Comparison of ENCODE assay signal across 1 cellular context in the genomic region with DNA sequence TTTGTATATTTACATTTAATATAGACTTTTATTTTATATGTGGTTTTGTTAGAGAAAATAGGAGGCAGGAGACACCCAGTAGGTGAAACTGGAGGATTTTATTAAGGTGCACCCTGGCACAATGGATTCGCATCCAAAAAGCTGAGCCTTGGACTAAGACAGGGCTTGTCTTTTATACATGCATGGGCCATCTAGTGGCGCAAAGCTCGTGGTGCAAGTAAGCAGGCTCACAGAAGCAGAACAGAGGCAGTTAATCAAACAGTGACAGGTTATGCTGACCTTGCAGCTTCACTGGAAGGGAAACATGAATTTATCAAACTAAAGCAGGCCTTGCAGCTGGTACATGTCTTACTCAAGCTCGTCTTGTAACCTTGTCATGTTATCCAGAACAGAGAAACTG.
TF ChIP-seq lines count a peak whose summit lies in the region.

No MANE protein-coding gene starts in this region.

TF ChIP-seq in K562, 482 proteins besides CTCF, POLR2A, EP300 and RAD21 (continued from another document):
- no peak for TF ChIP-seq ZKSCAN1 (IDR thresholded peaks at IDR 0.05; ENCODE audit: low read depth, low read length)
- TF ChIP-seq HNRNPLL (IDR thresholded peaks at IDR 0.05; ENCODE audit: low read depth, low read length, poor library complexity, severe bottlenecking) = no peak
- TF ChIP-seq GTF2E2 (tag; IDR thresholded peaks at IDR 0.05) = no peak
- TF ChIP-seq MECOM (CRISPR knock-in tag; IDR thresholded peaks at IDR 0.05) = no peak
- no peak for TF ChIP-seq GABPB2 (CRISPR knock-in tag; conservative IDR thresholded peaks at IDR 0.05)
- no peak for TF ChIP-seq HCFC1 (IDR thresholded peaks at IDR 0.05; ENCODE audit: low read depth, low read length)
- TF ChIP-seq C11orf30 (IDR thresholded peaks at IDR 0.05; ENCODE audit: low read depth) = peak; percentile 76
- peak; percentile 62 for TF ChIP-seq MAFG (tag; conservative IDR thresholded peaks at IDR 0.05)
- TF ChIP-seq ETV6 (IDR thresholded peaks at IDR 0.05; ENCODE audit: borderline replicate concordance in 1 of 2, low read depth in 2 of 2, low read length in 1 of 2) = no peak
- TF ChIP-seq ETV6 (CRISPR knock-in tag; IDR thresholded peaks at IDR 0.05; ENCODE audit: borderline replicate concordance) = no peak
- no peak for TF ChIP-seq MYC (IDR thresholded peaks at IDR 0.05; ENCODE audit: low read depth, low read length)
- no peak for TF ChIP-seq MYC (CRISPR knock-in tag; IDR thresholded peaks at IDR 0.05; ENCODE audit: borderline replicate concordance, low read depth)
- peak; percentile 79 for TF ChIP-seq MAFF (IDR thresholded peaks at IDR 0.05; ENCODE audit: low read length)
- TF ChIP-seq, protein P1, sequence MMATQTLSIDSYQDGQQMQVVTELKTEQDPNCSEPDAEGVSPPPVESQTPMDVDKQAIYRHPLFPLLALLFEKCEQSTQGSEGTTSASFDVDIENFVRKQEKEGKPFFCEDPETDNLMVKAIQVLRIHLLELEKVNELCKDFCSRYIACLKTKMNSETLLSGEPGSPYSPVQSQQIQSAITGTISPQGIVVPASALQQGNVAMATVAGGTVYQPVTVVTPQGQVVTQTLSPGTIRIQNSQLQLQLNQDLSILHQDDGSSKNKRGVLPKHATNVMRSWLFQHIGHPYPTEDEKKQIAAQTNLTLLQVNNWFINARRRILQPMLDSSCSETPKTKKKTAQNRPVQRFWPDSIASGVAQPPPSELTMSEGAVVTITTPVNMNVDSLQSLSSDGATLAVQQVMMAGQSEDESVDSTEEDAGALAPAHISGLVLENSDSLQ (IDR thresholded peaks at IDR 0.05) = peak; percentile 83
- TF ChIP-seq, protein P2, sequence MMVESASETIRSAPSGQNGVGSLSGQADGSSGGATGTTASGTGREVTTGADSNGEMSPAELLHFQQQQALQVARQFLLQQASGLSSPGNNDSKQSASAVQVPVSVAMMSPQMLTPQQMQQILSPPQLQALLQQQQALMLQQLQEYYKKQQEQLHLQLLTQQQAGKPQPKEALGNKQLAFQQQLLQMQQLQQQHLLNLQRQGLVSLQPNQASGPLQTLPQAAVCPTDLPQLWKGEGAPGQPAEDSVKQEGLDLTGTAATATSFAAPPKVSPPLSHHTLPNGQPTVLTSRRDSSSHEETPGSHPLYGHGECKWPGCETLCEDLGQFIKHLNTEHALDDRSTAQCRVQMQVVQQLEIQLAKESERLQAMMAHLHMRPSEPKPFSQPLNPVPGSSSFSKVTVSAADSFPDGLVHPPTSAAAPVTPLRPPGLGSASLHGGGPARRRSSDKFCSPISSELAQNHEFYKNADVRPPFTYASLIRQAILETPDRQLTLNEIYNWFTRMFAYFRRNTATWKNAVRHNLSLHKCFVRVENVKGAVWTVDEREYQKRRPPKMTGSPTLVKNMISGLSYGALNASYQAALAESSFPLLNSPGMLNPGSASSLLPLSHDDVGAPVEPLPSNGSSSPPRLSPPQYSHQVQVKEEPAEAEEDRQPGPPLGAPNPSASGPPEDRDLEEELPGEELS (CRISPR knock-in tag; IDR thresholded peaks at IDR 0.05; ENCODE audit: borderline replicate concordance) = no peak
- TF ChIP-seq ZNF316 (IDR thresholded peaks at IDR 0.05) = peak; percentile 87
- TF ChIP-seq MAFK (IDR thresholded peaks at IDR 0.05; ENCODE audit: low read length) = peak; percentile 80
- TF ChIP-seq, protein P3, sequence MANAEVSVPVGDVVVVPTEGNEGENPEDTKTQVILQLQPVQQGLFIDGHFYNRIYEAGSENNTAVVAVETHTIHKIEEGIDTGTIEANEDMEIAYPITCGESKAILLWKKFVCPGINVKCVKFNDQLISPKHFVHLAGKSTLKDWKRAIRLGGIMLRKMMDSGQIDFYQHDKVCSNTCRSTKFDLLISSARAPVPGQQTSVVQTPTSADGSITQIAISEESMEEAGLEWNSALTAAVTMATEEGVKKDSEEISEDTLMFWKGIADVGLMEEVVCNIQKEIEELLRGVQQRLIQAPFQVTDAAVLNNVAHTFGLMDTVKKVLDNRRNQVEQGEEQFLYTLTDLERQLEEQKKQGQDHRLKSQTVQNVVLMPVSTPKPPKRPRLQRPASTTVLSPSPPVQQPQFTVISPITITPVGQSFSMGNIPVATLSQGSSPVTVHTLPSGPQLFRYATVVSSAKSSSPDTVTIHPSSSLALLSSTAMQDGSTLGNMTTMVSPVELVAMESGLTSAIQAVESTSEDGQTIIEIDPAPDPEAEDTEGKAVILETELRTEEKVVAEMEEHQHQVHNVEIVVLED (CRISPR knock-in tag; IDR thresholded peaks at IDR 0.05) = no peak
- TF ChIP-seq SMAD3 (CRISPR knock-in tag; conservative IDR thresholded peaks at IDR 0.05) = no peak
- TF ChIP-seq KDM1A (IDR thresholded peaks at IDR 0.05) = no peak
- TF ChIP-seq MEIS2 (IDR thresholded peaks at IDR 0.05; ENCODE audit: partially characterized antibody) = peak; percentile 92
